27 cellular contexts compared by ENCODE assay signal in the genomic region with DNA sequence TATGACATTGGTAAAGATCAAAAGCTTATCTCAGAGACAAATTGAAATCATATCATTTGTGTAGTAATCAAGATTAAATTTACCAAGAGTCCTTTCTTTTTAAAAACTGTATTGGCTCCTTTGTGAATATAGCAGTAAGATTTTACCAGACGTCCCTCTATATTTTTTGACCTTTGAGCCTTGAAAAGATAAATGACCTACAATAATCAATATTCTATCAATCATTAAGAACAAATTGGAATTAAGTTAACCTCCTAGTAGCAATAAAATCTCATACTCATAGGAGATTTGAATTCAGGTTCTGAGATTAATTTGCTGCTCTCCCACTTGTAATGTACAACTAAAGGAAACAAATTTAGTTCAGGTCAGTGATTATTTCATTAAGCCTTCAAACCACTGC.
"Had no signal": no experiment of that assay in that cellular context is flagged by ENCODE, and none has a peak within 500 bp of the region (broad histone marks: within the 10 kb centered on the region; RNA-seq: fewer than 3 reads in every experiment).

No MANE protein-coding gene starts in this region.

- H3K4me3 ChIP-seq: neural progenitor cell, ovary, psoas muscle, skin epidermis, smooth muscle cell, spleen, suprapubic skin, testis, tibial artery, transverse colon, upper lobe of right lung, uterus had no signal

- DNase-seq: naive thymus-derived CD8-positive, alpha-beta T cell; nephron progenitor cell; occipital lobe; ovary; posterior cingulate gyrus; psoas muscle; right cardiac atrium; spleen; stimulated activated CD4-positive, alpha-beta T cell treated with anti-CD3 and anti-CD28 coated beads, Interleukin-12 subunit alpha, Interleukin-12 subunit beta, amount 100 ng/mL, for 4 hours; stimulated activated CD4-positive, alpha-beta T cell treated with anti-CD3 and anti-CD28 coated beads, Interleukin-1b, Interleukin-23, amount 100 ng/mL, for 48 hours; stimulated activated CD4-positive, alpha-beta T cell treated with anti-CD3 and anti-CD28 coated beads, Interleukin-4, amount 100 ng/mL, for 1 hour; stimulated activated CD4-positive, alpha-beta T cell treated with anti-CD3 and anti-CD28 coated beads, Interleukin-4, amount 100 ng/mL, for 4 hours; stimulated activated CD8-positive, alpha-beta memory T cell treated with anti-CD3 and anti-CD28 coated beads, Interleukin-4, amount 100 ng/mL, for 48 hours; stimulated activated naive CD4-positive, alpha-beta T cell; stimulated activated naive CD8-positive, alpha-beta T cell treated with anti-CD3 and anti-CD28 coated beads, Interleukin-15, amount 100 ng/mL, for 72 hours; stimulated activated naive CD8-positive, alpha-beta T cell treated with anti-CD3 and anti-CD28 coated beads, Interleukin-15, Interleukin-2, amounts not matched to agents 100 U/mL and 50 U/mL, for 24 hours; substantia nigra; testis; tibial artery; transverse colon; upper lobe of right lung; uterus had no signal

- H3K9me3 ChIP-seq: ovary, psoas muscle, spleen, suprapubic skin, testis, tibial artery, transverse colon, upper lobe of right lung, uterus had no signal

- H3K27ac ChIP-seq: neural progenitor cell, ovary, parathyroid adenoma, psoas muscle, skin epidermis, spleen, suprapubic skin, testis, tibial artery, transverse colon, upper lobe of right lung, uterus had no signal

- H3K4me1 ChIP-seq: neural progenitor cell, parathyroid adenoma, psoas muscle, spleen, suprapubic skin, testis, transverse colon, upper lobe of right lung, uterus had no signal

- H3K36me3 ChIP-seq: neural progenitor cell, ovary, spleen, suprapubic skin, tibial artery, transverse colon, upper lobe of right lung, uterus had no signal

- H3K27me3 ChIP-seq: neural progenitor cell, ovary, spleen, suprapubic skin, testis, tibial artery, transverse colon, upper lobe of right lung, uterus had no signal
